ENCODE assay signal across 7 cellular contexts in genomic region chr17:8857919-8858318, GRCh38. TPM values are rescaled to one million over a fixed set of nuclear protein-coding genes. Genes with fewer than 3 reads are reported as not detected.
DNase-seq lines count a peak whose midpoint lies in the region; ATAC-seq and TF ChIP-seq lines count a peak whose summit lies in the region.

No MANE protein-coding gene starts in this region.

- peak overlapping the region in 1 of 4 donors; percentile 2 for H3K4me3 ChIP-seq in Peyer's patch

- TF ChIP-seq CTCF in Peyer's patch (IDR thresholded peaks at IDR 0.05), result no peak
- TF ChIP-seq CTCF in foreskin keratinocyte (conservative IDR thresholded peaks at IDR 0.05), result no peak
- TF ChIP-seq CTCF in GM13977 (IDR thresholded peaks at IDR 0.05; ENCODE audit: extremely low read depth, insufficient read depth, missing control alignments), result no peak

- peak overlapping the region in 1 of 4 donors; percentile 75 for H3K27ac ChIP-seq in Peyer's patch
- no peak overlapping the region for H3K27ac ChIP-seq in foreskin keratinocyte

- H3K36me3 ChIP-seq in Peyer's patch, result no peaks in the 10 kb centered on the region

- H3K9me3 ChIP-seq in Peyer's patch, result no peaks in the 10 kb centered on the region

- peaks cover 0 to 9% (median 3%) of the 10 kb centered on the region in 4 donors for H3K4me1 ChIP-seq in Peyer's patch
- H3K4me1 ChIP-seq in foreskin keratinocyte, result peaks cover 10% of the 10 kb centered on the region

- peak in 2 of 3 donors; percentile 72 for DNase-seq in Peyer's patch
- DNase-seq in foreskin keratinocyte, result peak; percentile 80 to 94
- DNase-seq in NCI-H524 treated with DMSO at 0.1 percent for 48 hours (lab: John Stamatoyannopoulos, UW), result no peak
- no peak for DNase-seq in GM13977 (ENCODE audit: low spot score)

- ATAC-seq in GM18505 (IDR thresholded peaks at IDR 0.05; ENCODE audit: unreplicated experiment) (no peak), HG02588 (IDR thresholded peaks at IDR 0.05; ENCODE audit: unreplicated experiment) (peak; percentile 48), foreskin keratinocyte (peak; percentile 18), GM19463 (IDR thresholded peaks at IDR 0.05; ENCODE audit: unreplicated experiment) (no peak)

- H3K27me3 ChIP-seq in Peyer's patch (no peaks in the 10 kb centered on the region), foreskin keratinocyte (no peaks in the 10 kb centered on the region)

- TF ChIP-seq POLR2A in GM18505 (IDR thresholded peaks at IDR 0.05; ENCODE audit: borderline replicate concordance, extremely low read depth, insufficient read depth, insufficient read length) (peak; percentile 15), Peyer's patch (IDR thresholded peaks at IDR 0.05) (no peak)

- in situ Hi-C loops in GM13977 (cut with MboI; ENCODE audit: low pct_unique_long_range_greater_than_20kb, low sequenced_read_pairs, unreplicated experiment), result no loop called here

RNA-seq across cellular contexts. Expression of gene PIK3R6, which starts 9.6 kb away (rescaled TPM):
- total RNA-seq in Peyer's patch (10 to 100 TPM in 1 of 4 donors, 1 to 10 TPM in 2, under 1 TPM in 1; 0.88 to 14.9 (median 2.8) TPM), foreskin keratinocyte (not detected in 2 replicates)
- polyA plus RNA-seq in foreskin keratinocyte, result not detected in 2 replicates

RNA-seq across cellular contexts. Expression of gene MFSD6L, which starts 58.8 kb away (rescaled TPM):
- total RNA-seq in Peyer's patch, result 1 to 10 TPM in 3 of 4 donors, not detected in 1; 1.2 to 3.2 (median 1.6) TPM
- total RNA-seq in foreskin keratinocyte, result not detected in 2 replicates
- polyA plus RNA-seq in foreskin keratinocyte, result not detected in 2 replicates

Comparison
In these comparisons a context has a peak if more than half of its experiments do, and no peak if none do; other contexts are left out.
1. ATAC-seq: peak in HG02588 (single experiment) and foreskin keratinocyte (single experiment); none in GM18505 (single experiment) and GM19463 (single experiment).
2. DNase-seq: peak in Peyer's patch (2 of 3) and foreskin keratinocyte (2 of 2); none in NCI-H524 treated with DMSO at 0.1 percent for 48 hours (single experiment) and GM13977 (single experiment).